ENCODE assay signal across 8 cellular contexts in the genomic region with DNA sequence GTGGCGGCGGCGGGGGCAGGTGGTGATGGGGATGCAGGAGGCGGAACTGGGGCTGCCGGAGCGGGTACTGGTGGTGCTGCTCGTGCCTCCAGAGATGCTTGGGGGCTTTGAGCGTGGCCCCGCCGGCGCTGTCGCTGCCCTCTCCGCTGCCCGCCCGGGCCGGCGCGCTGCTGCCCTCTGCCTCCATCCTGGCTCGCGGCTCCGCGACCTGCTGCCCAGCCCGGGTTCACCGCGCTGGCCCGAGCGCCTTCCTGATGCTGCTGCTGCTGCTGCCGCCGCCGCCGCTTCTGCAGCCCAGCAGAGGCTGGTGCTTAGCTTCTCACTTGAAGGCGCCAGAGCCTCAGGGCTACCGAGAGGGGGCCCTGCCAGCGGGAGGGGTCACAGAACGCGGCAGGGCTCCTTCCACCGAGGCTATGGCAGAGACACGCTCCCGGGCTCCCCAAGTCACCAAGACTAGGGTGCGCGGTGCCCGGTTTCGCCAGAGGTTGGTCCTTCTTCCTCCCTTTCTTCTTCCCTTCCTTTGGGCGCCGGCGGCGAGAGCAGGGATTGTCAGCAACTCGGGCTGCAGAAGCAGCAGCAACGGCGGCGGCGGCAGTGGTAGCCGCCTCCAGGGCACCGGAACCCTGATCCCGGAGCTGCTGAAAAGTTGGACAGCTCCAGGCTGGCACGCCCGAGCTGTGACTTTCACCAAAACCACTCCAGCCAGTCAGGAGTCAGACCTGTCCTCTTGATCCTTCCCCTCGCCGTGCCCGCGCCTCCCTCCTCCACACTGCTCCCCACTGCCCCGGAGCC. TPM values are rescaled to one million over a fixed set of nuclear protein-coding genes. Genes with fewer than 3 reads are reported as not detected.
DNase-seq lines count a peak whose midpoint lies in the region; ATAC-seq lines count a peak whose summit lies in the region.

Gene PDE4D (minus strand): TSS at position 291 of the 792 bp plus-strand sequence.

- no peak within 1 kb of the TSS for H3K27ac Mint-ChIP-seq in activated naive CD4-positive, alpha-beta T cell treated with anti-CD3 and anti-CD28 coated beads, Interleukin-2, amount 10 ng/mL, durations not matched to agents 7 days and 5 days
- H3K27ac Mint-ChIP-seq in stimulated activated naive CD8-positive, alpha-beta T cell treated with anti-CD3 and anti-CD28 coated beads, Interleukin-15, amount 100 ng/mL, for 72 hours = peak within 1 kb of the TSS in 1 of 2 donors; percentile 42

- H3K4me1 Mint-ChIP-seq in activated naive CD4-positive, alpha-beta T cell treated with anti-CD3 and anti-CD28 coated beads, Interleukin-2, amount 10 ng/mL, durations not matched to agents 7 days and 5 days = peaks cover 2% of the 10 kb centered on the region
- peaks cover 16% of the 10 kb centered on the region for H3K4me1 Mint-ChIP-seq in stimulated activated naive CD8-positive, alpha-beta T cell treated with anti-CD3 and anti-CD28 coated beads, Interleukin-15, amount 100 ng/mL, for 72 hours

- no peaks in the 10 kb centered on the region for H3K9me3 Mint-ChIP-seq in activated naive CD4-positive, alpha-beta T cell treated with anti-CD3 and anti-CD28 coated beads, Interleukin-2, amount 10 ng/mL, durations not matched to agents 7 days and 5 days
- peaks cover 0 to 6% of the 10 kb centered on the region in 2 donors for H3K9me3 Mint-ChIP-seq in stimulated activated naive CD8-positive, alpha-beta T cell treated with anti-CD3 and anti-CD28 coated beads, Interleukin-15, amount 100 ng/mL, for 72 hours

- CTCF ChIA-PET in activated naive CD4-positive, alpha-beta T cell treated with anti-CD3 and anti-CD28 coated beads, Interleukin-2, amount 10 ng/mL, durations not matched to agents 7 days and 5 days (lab: Charles Lee) = no interaction called here

- H3K36me3 Mint-ChIP-seq in activated naive CD4-positive, alpha-beta T cell treated with anti-CD3 and anti-CD28 coated beads, Interleukin-2, amount 10 ng/mL, durations not matched to agents 7 days and 5 days = no peaks in the 10 kb centered on the region

- H3K4me3 Mint-ChIP-seq in activated naive CD4-positive, alpha-beta T cell treated with anti-CD3 and anti-CD28 coated beads, Interleukin-2, amount 10 ng/mL, durations not matched to agents 7 days and 5 days = no peak within 1 kb of the TSS
- H3K4me3 Mint-ChIP-seq in stimulated activated naive CD8-positive, alpha-beta T cell treated with anti-CD3 and anti-CD28 coated beads, Interleukin-15, amount 100 ng/mL, for 72 hours = no peak within 1 kb of the TSS

- DNase-seq in activated naive CD4-positive, alpha-beta T cell treated with anti-CD3 and anti-CD28 coated beads, Interleukin-2, amount 10 ng/mL, durations not matched to agents 7 days and 5 days = peak; percentile 27
- DNase-seq in activated naive CD4-positive, alpha-beta T cell (lab: John Stamatoyannopoulos, UW) = no peak
- DNase-seq in NCI-H774 (lab: John Stamatoyannopoulos, UW) (peak; percentile 14), dedifferentiated amniotic fluid mesenchymal stem cell (ENCODE audit: extremely low spot score) (peak; percentile 58), left colon (peak in 1 of 2 donors; percentile 33)
- DNase-seq in stimulated activated naive CD8-positive, alpha-beta T cell treated with anti-CD3 and anti-CD28 coated beads, Interleukin-15, amount 100 ng/mL, for 72 hours = peak in 1 of 2 donors; percentile 2
- DNase-seq in stimulated activated CD4-positive, alpha-beta T cell treated with anti-CD3 and anti-CD28 coated beads, Interleukin-4, amount 100 ng/mL, for 1 hour = no peak

- intact Hi-C loops in left colon (cut with DNase I, micrococcal nuclease) = no loop called here

- ATAC-seq in left colon (peak; percentile 55), HG02938 (IDR thresholded peaks at IDR 0.05; ENCODE audit: unreplicated experiment) (no peak)
- peak; percentile 42 for ATAC-seq in stimulated activated naive CD8-positive, alpha-beta T cell treated with anti-CD3 and anti-CD28 coated beads, Interleukin-15, amount 100 ng/mL, for 72 hours

- H3K27me3 Mint-ChIP-seq in activated naive CD4-positive, alpha-beta T cell treated with anti-CD3 and anti-CD28 coated beads, Interleukin-2, amount 10 ng/mL, durations not matched to agents 7 days and 5 days = peaks cover 32% of the 10 kb centered on the region
- peaks cover 60% of the 10 kb centered on the region for H3K27me3 Mint-ChIP-seq in stimulated activated naive CD8-positive, alpha-beta T cell treated with anti-CD3 and anti-CD28 coated beads, Interleukin-15, amount 100 ng/mL, for 72 hours

RNA-seq across cellular contexts. Expression of gene PDE4D, which starts in this region (rescaled TPM):
- 10 to 100 TPM; 50.6 to 67.8 TPM for total RNA-seq in left colon

Comparison
In these comparisons a context has a peak if more than half of its experiments do, and no peak if none do; other contexts are left out.
1. DNase-seq: peak in activated naive CD4-positive, alpha-beta T cell treated with anti-CD3 and anti-CD28 coated beads, Interleukin-2, amount 10 ng/mL, durations not matched to agents 7 days and 5 days (single experiment), NCI-H774 (single experiment) and dedifferentiated amniotic fluid mesenchymal stem cell (single experiment); none in activated naive CD4-positive, alpha-beta T cell (0 of 4) and stimulated activated CD4-positive, alpha-beta T cell treated with anti-CD3 and anti-CD28 coated beads, Interleukin-4, amount 100 ng/mL, for 1 hour (single experiment).